In genomic region chr1:35702540-35702939, GRCh38 we compare ENCODE assay signal across 26 cellular contexts. TPM values are rescaled to one million over a fixed set of nuclear protein-coding genes. Genes with fewer than 3 reads are reported as not detected.
A peak's percentile ranks its signal among the peaks of the same experiment; 100 is the strongest.
DNase-seq lines count a peak whose midpoint lies in the region; TF ChIP-seq lines count a peak whose summit lies in the region.
"Had no signal": no experiment of that assay in that cellular context is flagged by ENCODE, and none has a peak within 500 bp of the region (broad histone marks: within the 10 kb centered on the region; RNA-seq: fewer than 3 reads in every experiment).

No MANE protein-coding gene starts in this region.

- H3K4me1 Mint-ChIP-seq in activated T-helper 2 cell treated with anti-CD3 and anti-CD28 coated beads, Interferon-gamma antibody, Interleukin-2, Interleukin-4, amounts not matched to agents 10 μg/mL and 5 μg/mL and 100 μg/mL, durations not matched to agents 14 hours and 24 hours and 36 hours (ENCODE audit: low read depth): peaks cover 7% of the 10 kb centered on the region

- no peaks in the 10 kb centered on the region for H3K9me3 Mint-ChIP-seq in activated T-helper 2 cell treated with anti-CD3 and anti-CD28 coated beads, Interferon-gamma antibody, Interleukin-2, Interleukin-4, amounts not matched to agents 10 μg/mL and 5 μg/mL and 100 μg/mL, durations not matched to agents 14 hours and 24 hours and 36 hours
- H3K9me3 Mint-ChIP-seq: activated naive CD8-positive, alpha-beta T cell treated with anti-CD3 and anti-CD28 coated beads, Interleukin-2, amount 10 ng/mL, durations not matched to agents 7 days and 5 days; memory B cell had no signal

- H3K27ac Mint-ChIP-seq in activated T-helper 2 cell treated with anti-CD3 and anti-CD28 coated beads, Interferon-gamma antibody, Interleukin-2, Interleukin-4, amounts not matched to agents 10 μg/mL and 5 μg/mL and 100 μg/mL, durations not matched to agents 14 hours and 24 hours and 36 hours: no peak overlapping the region
- H3K27ac Mint-ChIP-seq: activated naive CD8-positive, alpha-beta T cell treated with anti-CD3 and anti-CD28 coated beads, Interleukin-2, amount 10 ng/mL, durations not matched to agents 7 days and 5 days; memory B cell had no signal

- H3K27me3 Mint-ChIP-seq in activated T-helper 2 cell treated with anti-CD3 and anti-CD28 coated beads, Interferon-gamma antibody, Interleukin-2, Interleukin-4, amounts not matched to agents 10 μg/mL and 5 μg/mL and 100 μg/mL, durations not matched to agents 14 hours and 24 hours and 36 hours (ENCODE audit: low read depth): peaks cover 67% of the 10 kb centered on the region

- no peak overlapping the region for H3K4me3 Mint-ChIP-seq in activated T-helper 2 cell treated with anti-CD3 and anti-CD28 coated beads, Interferon-gamma antibody, Interleukin-2, Interleukin-4, amounts not matched to agents 10 μg/mL and 5 μg/mL and 100 μg/mL, durations not matched to agents 14 hours and 24 hours and 36 hours (ENCODE audit: low read depth)
- H3K4me3 Mint-ChIP-seq: activated naive CD8-positive, alpha-beta T cell treated with anti-CD3 and anti-CD28 coated beads, Interleukin-2, amount 10 ng/mL, durations not matched to agents 7 days and 5 days; memory B cell had no signal

- TF ChIP-seq CTCF in GM12872 (IDR thresholded peaks at IDR 0.05; ENCODE audit: insufficient read depth, low read depth, low read length) (0 out of 3 replicates have a peak, but pooled peaks have one; percentile 10), fibroblast of villous mesenchyme (IDR thresholded peaks at IDR 0.05; ENCODE audit: insufficient read depth, low read depth, low read length) (peak; percentile 3)

- H3K36me3 Mint-ChIP-seq in activated T-helper 2 cell treated with anti-CD3 and anti-CD28 coated beads, Interferon-gamma antibody, Interleukin-2, Interleukin-4, amounts not matched to agents 10 μg/mL and 5 μg/mL and 100 μg/mL, durations not matched to agents 14 hours and 24 hours and 36 hours (ENCODE audit: low read depth): no peaks in the 10 kb centered on the region
- H3K36me3 Mint-ChIP-seq: activated naive CD8-positive, alpha-beta T cell treated with anti-CD3 and anti-CD28 coated beads, Interleukin-2, amount 10 ng/mL, durations not matched to agents 7 days and 5 days had no signal

- DNase-seq in NCI-H526 treated with DMSO at 0.1 percent for 48 hours (lab: John Stamatoyannopoulos, UW) (peak; percentile 89), fibroblast of villous mesenchyme (ENCODE audit: low read depth) (no peak), posterior vena cava (ENCODE audit: low spot score) (peak; percentile 19), NCI-H69 (lab: John Stamatoyannopoulos, UW) (no peak), DMS 273 treated with DMSO at 0.1 percent for 48 hours (lab: John Stamatoyannopoulos, UW) (no peak)
- no peak for DNase-seq in central memory CD4-positive, alpha-beta T cell
- no peak for DNase-seq in activated T-helper 2 cell treated with anti-CD3 and anti-CD28 coated beads, Interferon-gamma antibody, Interleukin-2, Interleukin-4, amounts not matched to agents 10 μg/mL and 5 μg/mL and 100 μg/mL, durations not matched to agents 14 hours and 24 hours and 36 hours (ENCODE audit: low spot score)
- DNase-seq: activated CD4-positive, alpha-beta T cell treated with anti-CD3 and anti-CD28 coated beads for 4 hours; activated CD8-positive, alpha-beta memory T cell treated with anti-CD3 and anti-CD28 coated beads for 24 hours; activated effector memory CD4-positive, alpha-beta T cell treated with anti-CD3 and anti-CD28 coated beads, Interleukin-2, amount 50 U/mL, for 16 hours; activated naive CD8-positive, alpha-beta T cell treated with anti-CD3 and anti-CD28 coated beads, Interleukin-2, amount 10 ng/mL, durations not matched to agents 7 days and 5 days; C1 segment of cervical spinal cord; Caco-2; cerebellar nuclear complex; DND-41; erythroblast; NCI-H1105 treated with DMSO at 0.1 percent for 48 hours; NCI-H1930; NCI-H82; stimulated activated CD4-positive, alpha-beta T cell treated with anti-CD3 and anti-CD28 coated beads, Interleukin-15, amount 100 ng/mL, for 24 hours; stimulated activated naive CD4-positive, alpha-beta T cell treated with Interleukin-2 at 50 U/mL for 16 hours; testis; uterus had no signal

- no peak overlapping the region for H3K4me3 ChIP-seq in fibroblast of villous mesenchyme (ENCODE audit: low read depth, low read length)
- H3K4me3 ChIP-seq: prostate gland, testis, uterus had no signal

- intact Hi-C loops in posterior vena cava (cut with DNase I): no loop called here
- intact Hi-C loops in activated T-helper 2 cell treated with anti-CD3 and anti-CD28 coated beads, Interferon-gamma antibody, Interleukin-2, Interleukin-4, amounts not matched to agents 10 μg/mL and 5 μg/mL and 100 μg/mL, durations not matched to agents 14 hours and 24 hours and 36 hours (cut with micrococcal nuclease): no loop called here

RNA-seq across cellular contexts. Expression of gene C1orf216, which starts 16.1 kb away (rescaled TPM):
- total RNA-seq in fibroblast of villous mesenchyme (14.5 and 19.9 TPM in 2 replicates), posterior vena cava (10 to 100 TPM; 16.6 to 18.0 TPM)
- total RNA-seq in activated T-helper 2 cell treated with anti-CD3 and anti-CD28 coated beads, Interferon-gamma antibody, Interleukin-2, Interleukin-4, amounts not matched to agents 10 μg/mL and 5 μg/mL and 100 μg/mL, durations not matched to agents 14 hours and 24 hours and 36 hours: 25.4 and 26.2 TPM in 2 replicates

Comparison
In these comparisons a context has a peak if more than half of its experiments do, and no peak if none do; other contexts are left out.
1. DNase-seq: peak in NCI-H526 treated with DMSO at 0.1 percent for 48 hours (single experiment) and posterior vena cava (single experiment); none in fibroblast of villous mesenchyme (single experiment), NCI-H69 (single experiment), DMS 273 treated with DMSO at 0.1 percent for 48 hours (single experiment), central memory CD4-positive, alpha-beta T cell (single experiment) and activated T-helper 2 cell treated with anti-CD3 and anti-CD28 coated beads, Interferon-gamma antibody, Interleukin-2, Interleukin-4, amounts not matched to agents 10 μg/mL and 5 μg/mL and 100 μg/mL, durations not matched to agents 14 hours and 24 hours and 36 hours (single experiment).